1 cellular context compared by ENCODE assay signal in genomic region chr5:39660020-39660419, GRCh38.
TF ChIP-seq lines count a peak whose summit lies in the region.

No MANE protein-coding gene starts in this region.

TF ChIP-seq in SK-N-SH, 30 proteins besides CTCF, POLR2A, EP300 and RAD21 (continued from another document):
- TF ChIP-seq ZBTB33 (IDR thresholded peaks at IDR 0.05; ENCODE audit: borderline replicate concordance, low read depth) (no peak), FOSL2 (IDR thresholded peaks at IDR 0.05; ENCODE audit: borderline replicate concordance, low read depth) (no peak), USF2 (IDR thresholded peaks at IDR 0.05; ENCODE audit: borderline replicate concordance, low read depth, low read length) (no peak)
